In genomic region chr2:34365512-34365911, GRCh38 we compare ENCODE assay signal across 16 cellular contexts.
A peak's percentile ranks its signal among the peaks of the same experiment; 100 is the strongest.
DNase-seq lines count a peak whose midpoint lies in the region; FAIRE-seq and TF ChIP-seq lines count a peak whose summit lies in the region.
"Had no signal": no experiment of that assay in that cellular context is flagged by ENCODE, and none has a peak within 500 bp of the region (broad histone marks: within the 10 kb centered on the region; RNA-seq: fewer than 3 reads in every experiment).

No MANE protein-coding gene starts in this region.

- H4K8ac ChIP-seq in H1 (ENCODE audit: extremely low read depth, insufficient read depth, low read length), result no peak overlapping the region

- H3K36me3 Mint-ChIP-seq in nephron (ENCODE audit: low read depth) (no peaks in the 10 kb centered on the region), endothelial cell (ENCODE audit: low read depth, unreplicated experiment) (no peaks in the 10 kb centered on the region)
- H3K36me3 Mint-ChIP-seq: CD4-positive, CD25-positive, alpha-beta regulatory T cell; IgD-negative memory B cell had no signal

- H3K9me3 ChIP-seq in HUES64 (ENCODE audit: insufficient read depth, low read depth, low read length) (no peaks in the 10 kb centered on the region), H1 (ENCODE audit: insufficient read depth in 2 of 2, low read depth in 1 of 2, low read length in 1 of 2) (no peaks in the 10 kb centered on the region)

- H3K27me3 Mint-ChIP-seq in nephron (ENCODE audit: low read depth) (no peaks in the 10 kb centered on the region), endothelial cell (ENCODE audit: unreplicated experiment) (no peaks in the 10 kb centered on the region)
- H3K27me3 Mint-ChIP-seq: CD4-positive, CD25-positive, alpha-beta regulatory T cell; IgD-negative memory B cell had no signal

- FAIRE-seq in H1 (lab: Jason Lieb, UNC), result no peak
- FAIRE-seq: GM12891 had no signal

- TF ChIP-seq POLR2A in H1 (IDR thresholded peaks at IDR 0.05; ENCODE audit: control extremely low read depth in 1 of 2, low read depth in 2 of 2, low read length in 2 of 2) (no peak), erythroblast (IDR thresholded peaks at IDR 0.05; ENCODE audit: low read length) (no peak)

- H2AK5ac ChIP-seq in H1 (ENCODE audit: low read depth, low read length), result no peak overlapping the region

- no peak overlapping the region for H2BK15ac ChIP-seq in H1 (ENCODE audit: low read length)

- no peak overlapping the region for H2BK20ac ChIP-seq in H1 (ENCODE audit: low read length)

- H3K18ac ChIP-seq in H1 (ENCODE audit: extremely low read depth, low read length), result no peak overlapping the region; the same call in 1 of the 2 replicates

- peak overlapping the region; percentile 82 to 86 (median 83) for H3K27ac Mint-ChIP-seq in nephron
- no peak overlapping the region for H3K27ac Mint-ChIP-seq in endothelial cell (ENCODE audit: unreplicated experiment)
- H3K27ac Mint-ChIP-seq: CD4-positive, CD25-positive, alpha-beta regulatory T cell; IgD-negative memory B cell had no signal

- H3K4me1 ChIP-seq in HUES64 (ENCODE audit: insufficient read depth, low read length) (peaks cover 43% of the 10 kb centered on the region), H1 (replicated peaks in 1 of 4; ENCODE audit: control insufficient read depth in 3 of 4, insufficient read depth in 4 of 4, low read length in 3 of 4) (peaks cover 0 to 22% (median 5%) of the 10 kb centered on the region in 4 experiments; a peak in 2 of 7 replicates)

- H3K4me1 Mint-ChIP-seq in nephron, result peaks cover 17% of the 10 kb centered on the region
- peaks cover 6% of the 10 kb centered on the region for H3K4me1 Mint-ChIP-seq in endothelial cell (ENCODE audit: unreplicated experiment)
- H3K4me1 Mint-ChIP-seq: CD4-positive, CD25-positive, alpha-beta regulatory T cell; IgD-negative memory B cell had no signal

- no CpG with 5 or more reads among the region's 2 CpGs for WGBS in HUES64
- WGBS in H1 (ENCODE audit: extremely low coverage in 1 of 2, insufficient coverage in 1 of 2, insufficient read length in 1 of 2, insufficient replicate concordance in 2 of 2, low coverage in 1 of 2, low lambda C conversion rate in 2 of 2, missing lambda C conversion rate in 1 of 2), 2 experiments, result 89% methylated on average over 2 of the region's 2 CpGs; no CpG with 5 or more reads in 1 of the 2 experiments

- CTCF ChIA-PET in H1 (lab: Charles Lee; ENCODE audit: partially characterized antibody), result no interaction called here

- no peaks in the 10 kb centered on the region for H3K79me1 ChIP-seq in H1 (ENCODE audit: low read depth, low read length)

- no peak overlapping the region for H3K4ac ChIP-seq in H1 (replicated peaks; ENCODE audit: insufficient read length, low read depth, low read length)

- H3K27me3 ChIP-seq in HUES64 (ENCODE audit: insufficient read depth, low read length) (no peaks in the 10 kb centered on the region), H1 (replicated peaks in 1 of 4; ENCODE audit: control insufficient read depth in 3 of 4, extremely low read depth in 1 of 4, insufficient read depth in 3 of 4, low read length in 3 of 4) (no peaks in the 10 kb centered on the region)

- H3K4me3 ChIP-seq in HUES64 (ENCODE audit: low read length) (peak overlapping the region; percentile 5; the same call in 1 of the 2 replicates), H1 (ENCODE audit: extremely low read depth in 1 of 4, insufficient read depth in 2 of 4, low read depth in 3 of 4, low read length in 4 of 4) (peak overlapping the region in 1 of 4 experiments; percentile 31; a peak in 1 of 8 replicates)

- H2BK12ac ChIP-seq in H1 (ENCODE audit: low read depth, low read length), result no peak overlapping the region

- TF ChIP-seq EP300 in H1 (IDR thresholded peaks at IDR 0.05; ENCODE audit: borderline replicate concordance in 1 of 2, low read depth in 2 of 2, low read length in 2 of 2), result no peak

- peak overlapping the region; percentile 36 to 70 for H3K4me2 ChIP-seq in H1 (ENCODE audit: insufficient read depth in 1 of 2, low read depth in 2 of 2, low read length in 2 of 2)

- peak overlapping the region; percentile 90; the same call in 1 of the 2 replicates for H3K27ac ChIP-seq in HUES64 (ENCODE audit: low read depth, low read length)
- peak overlapping the region; percentile 47; the same call in 1 of the 2 replicates for H3K27ac ChIP-seq in H1 (ENCODE audit: low read depth, low read length)
- H3K27ac ChIP-seq: HL-60 had no signal

- peak overlapping the region; percentile 98 for H4K5ac ChIP-seq in H1 (ENCODE audit: insufficient read length, low read depth, low read length)

- H3K9ac ChIP-seq in HUES64 (ENCODE audit: low read depth, low read length) (no peak overlapping the region), H1 (replicated peaks in 1 of 4; ENCODE audit: extremely low read depth in 1 of 4, low read depth in 3 of 4, low read length in 3 of 4) (no peak overlapping the region)

- no peaks in the 10 kb centered on the region for H3K9me3 Mint-ChIP-seq in nephron
- no peaks in the 10 kb centered on the region for H3K9me3 Mint-ChIP-seq in endothelial cell (ENCODE audit: unreplicated experiment)

- no peak overlapping the region for H2BK120ac ChIP-seq in H1 (replicated peaks; ENCODE audit: low read depth, low read length)

- no peak for DNase-seq in H1 (ENCODE audit: low read depth in 1 of 2, low spot score in 2 of 2)
- DNase-seq in endothelial cell (ENCODE audit: low spot score), result no peak
- no peak for DNase-seq in NCI-H748 treated with DMSO at 0.1 percent for 48 hours (lab: John Stamatoyannopoulos, UW)
- no peak for DNase-seq in HT-29 (ENCODE audit: low spot score)
- no peak for DNase-seq in erythroblast (lab: John Stamatoyannopoulos, UW)
- DNase-seq: CD4-positive, CD25-positive, alpha-beta regulatory T cell; DMS79; NCI-H1105; NCI-H146; NCI-H2029 treated with DMSO at 0.1 percent for 48 hours; NCI-H345 had no signal

- H3K36me3 ChIP-seq in HUES64 (ENCODE audit: insufficient read depth, low read length) (no peaks in the 10 kb centered on the region), H1 (ENCODE audit: control insufficient read depth in 2 of 4, insufficient read depth in 4 of 4, low read length in 3 of 4) (no peaks in the 10 kb centered on the region)

- H3K23me2 ChIP-seq in H1 (ENCODE audit: low read depth, low read length), result no peaks in the 10 kb centered on the region

- H4K91ac ChIP-seq in H1 (replicated peaks; ENCODE audit: insufficient read length, low read length), result no peak overlapping the region

- H3K14ac ChIP-seq in H1 (ENCODE audit: insufficient read length), result no peak overlapping the region

- no peak overlapping the region for H3K56ac ChIP-seq in H1 (replicated peaks; ENCODE audit: insufficient read length, low read depth, low read length)

- H3K79me2 ChIP-seq in H1 (ENCODE audit: control insufficient read depth in 1 of 2, insufficient read depth in 2 of 2, low read length in 2 of 2), result no peaks in the 10 kb centered on the region

- TF ChIP-seq CTCF in H1 (IDR thresholded peaks at IDR 0.05; ENCODE audit: control extremely low read depth in 1 of 3, insufficient read depth in 1 of 3, low read depth in 1 of 3, low read length in 3 of 3) (no peak), nephron (IDR thresholded peaks at IDR 0.05; ENCODE audit: unreplicated experiment in 3 of 3) (no peak), endothelial cell (IDR thresholded peaks at IDR 0.05; ENCODE audit: unreplicated experiment) (no peak)

- no peaks in the 10 kb centered on the region for H4K20me1 ChIP-seq in H1 (replicated peaks in 1 of 2; ENCODE audit: control insufficient read depth in 1 of 2, insufficient read depth in 2 of 2, low read length in 2 of 2)

- no peak overlapping the region for H3K23ac ChIP-seq in H1 (ENCODE audit: insufficient read length)

- H2AFZ ChIP-seq in H1 (ENCODE audit: low read length), result 0 out of 2 replicates have a peak overlapping the region, but pooled peaks have one; percentile 10

- H2BK5ac ChIP-seq in H1 (ENCODE audit: low read depth, low read length), result no peak overlapping the region

- no peak for TF ChIP-seq RAD21 in H1 (IDR thresholded peaks at IDR 0.05 in 1 of 2, conservative IDR thresholded peaks at IDR 0.05 in 1 of 2; ENCODE audit: low read depth in 2 of 2, low read length in 2 of 2)

- H3K4me3 Mint-ChIP-seq in nephron (no peak overlapping the region), endothelial cell (ENCODE audit: unreplicated experiment) (no peak overlapping the region)
- H3K4me3 Mint-ChIP-seq: CD4-positive, CD25-positive, alpha-beta regulatory T cell; IgD-negative memory B cell had no signal

- POLR2A ChIA-PET in H1 (lab: Charles Lee; ENCODE audit: partially characterized antibody), result no interaction called here

TF ChIP-seq in H1, 55 proteins besides CTCF, POLR2A, EP300 and RAD21:
- TF ChIP-seq HDAC2 (IDR thresholded peaks at IDR 0.05; ENCODE audit: borderline replicate concordance in 1 of 2, low read depth in 2 of 2, low read length in 2 of 2) (no peak), BRCA1 (IDR thresholded peaks at IDR 0.05; ENCODE audit: low read depth, low read length) (no peak), RXRA (IDR thresholded peaks at IDR 0.05; ENCODE audit: insufficient read depth, low read depth, low read length) (no peak)
